21 cellular contexts compared by ENCODE assay signal in the genomic region with DNA sequence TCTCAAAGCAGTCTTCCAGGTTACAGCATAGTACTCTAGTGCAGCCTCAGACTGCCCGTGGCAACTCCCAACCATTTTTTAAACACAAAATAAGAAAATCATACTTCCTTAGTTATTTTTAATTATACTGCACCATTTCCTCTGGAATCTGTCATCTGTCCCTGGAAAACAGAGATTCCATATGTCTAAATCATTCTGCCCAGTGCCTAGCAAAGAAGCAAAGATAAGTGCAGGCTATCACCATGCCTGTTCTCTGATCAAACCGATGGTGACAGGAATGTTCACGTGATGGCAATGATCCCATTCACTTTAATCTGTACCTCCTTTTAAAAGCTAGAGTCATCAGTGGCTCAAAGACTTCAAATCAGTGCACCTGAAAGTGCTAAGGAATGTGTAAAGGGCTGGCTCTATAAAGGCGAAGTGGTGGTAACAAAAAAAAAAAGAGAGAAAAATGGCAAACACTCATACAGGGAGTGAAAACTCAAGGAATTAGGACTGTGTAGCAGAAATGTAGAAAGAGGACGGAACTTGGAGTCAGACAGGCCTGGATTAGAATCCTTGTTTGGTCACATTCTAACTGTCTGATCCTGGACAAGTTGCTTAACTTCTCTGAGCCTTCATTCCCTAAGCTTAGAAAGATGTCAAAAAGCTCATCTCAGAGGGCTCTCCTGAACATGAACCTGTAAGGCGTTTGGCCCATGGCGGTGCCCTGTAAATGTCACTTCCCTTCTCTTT. TPM values are rescaled to one million over a fixed set of nuclear protein-coding genes. Genes with fewer than 3 reads are reported as not detected.
DNase-seq lines count a peak whose midpoint lies in the region; ATAC-seq and TF ChIP-seq lines count a peak whose summit lies in the region.
"Had no signal": no experiment of that assay in that cellular context is flagged by ENCODE, and none has a peak within 500 bp of the region (broad histone marks: within the 10 kb centered on the region; RNA-seq: fewer than 3 reads in every experiment).

No MANE protein-coding gene starts in this region.

- DNase-seq in ELR (ENCODE audit: low read depth) (peak; percentile 33), kidney tubule cell (ENCODE audit: low spot score) (peak; percentile 26), smooth muscle cell (lab: John Stamatoyannopoulos, UW; ENCODE audit: unreplicated experiment) (no peak), mucosa of gallbladder (ENCODE audit: low spot score) (no peak), T1000 (lab: John Stamatoyannopoulos, UW) (no peak), SIG-M5 treated with dmso at 0.1 percent for 504 hours (lab: John Stamatoyannopoulos, UW; ENCODE audit: unreplicated experiment) (no peak)
- DNase-seq: activated CD4-positive, alpha-beta T cell treated with anti-CD3 and anti-CD28 coated beads, Interleukin-2, amount 10 ng/mL, durations not matched to agents 7 days and 5 days; CD4-positive, CD25-positive, alpha-beta regulatory T cell; DMS153; endodermal cell; H7; immature natural killer cell; NCI-H187 treated with DMSO at 0.1 percent for 48 hours; nucleus accumbens; OCI-M1; SIG-M5 had no signal

- H3F3A ChIP-seq in smooth muscle cell (ENCODE audit: low read depth), result peaks cover 21% of the 10 kb centered on the region

- H3K9me3 ChIP-seq in smooth muscle cell (replicated peaks; ENCODE audit: low read depth), result no peaks in the 10 kb centered on the region
- H3K9me3 ChIP-seq: suprapubic skin had no signal

- no peak overlapping the region for H3K9ac ChIP-seq in smooth muscle cell (ENCODE audit: low read depth)
- H3K9ac ChIP-seq: KMS-11 had no signal

- peak overlapping the region; percentile 54 for H3K4me2 ChIP-seq in smooth muscle cell
- H3K4me2 ChIP-seq: KMS-11 had no signal

- no peaks in the 10 kb centered on the region for H3K36me3 ChIP-seq in smooth muscle cell (ENCODE audit: low read depth)
- H3K36me3 ChIP-seq: suprapubic skin had no signal

- no peaks in the 10 kb centered on the region for H3K27me3 ChIP-seq in smooth muscle cell (ENCODE audit: low read depth)
- H3K27me3 ChIP-seq: suprapubic skin had no signal

- H3K79me2 ChIP-seq in smooth muscle cell (ENCODE audit: low read depth), result peaks cover 72% of the 10 kb centered on the region

- H4K20me1 ChIP-seq in smooth muscle cell (ENCODE audit: low read depth), result peaks cover 77% of the 10 kb centered on the region

- 65% methylated on average over 7 of the region's 7 CpGs for WGBS in smooth muscle cell (ENCODE audit: low lambda C conversion rate)

- peak overlapping the region; percentile 83 for H3K27ac ChIP-seq in smooth muscle cell (ENCODE audit: low read depth)
- H3K27ac ChIP-seq: KMS-11, suprapubic skin had no signal

- no peak for TF ChIP-seq CTCF in smooth muscle cell (IDR thresholded peaks at IDR 0.05; ENCODE audit: borderline replicate concordance, insufficient read depth, poor library complexity, severe bottlenecking)

- peaks cover 15% of the 10 kb centered on the region for H3K4me1 ChIP-seq in smooth muscle cell (ENCODE audit: low read depth)

- no peak overlapping the region for H2AFZ ChIP-seq in smooth muscle cell (ENCODE audit: low read depth)

- ATAC-seq in SK-N-SH treated with all-trans-retinoic acid at 6 μM for 48 hours, result peak; percentile 9
- ATAC-seq in GM21528 (IDR thresholded peaks at IDR 0.05; ENCODE audit: low FRiP score, unreplicated experiment), result no peak

- H3K4me3 ChIP-seq in smooth muscle cell, result no peak overlapping the region
- H3K4me3 ChIP-seq: suprapubic skin had no signal

TF ChIP-seq in SK-N-SH treated with all-trans-retinoic acid at 6 μM for 48 hours, 23 proteins besides CTCF, POLR2A, EP300 and RAD21:
- TF ChIP-seq SNAI2 (CRISPR knock-in tag; IDR thresholded peaks at IDR 0.05) (no peak), CSDC2 (CRISPR knock-in tag; IDR thresholded peaks at IDR 0.05) (no peak), ARNTL (CRISPR knock-in tag; IDR thresholded peaks at IDR 0.05; ENCODE audit: borderline replicate concordance, low read depth) (no peak), RARB (CRISPR knock-in tag; IDR thresholded peaks at IDR 0.05) (no peak), BACH2 (CRISPR knock-in tag; IDR thresholded peaks at IDR 0.05; ENCODE audit: borderline replicate concordance) (no peak), ISL1 (CRISPR knock-in tag; IDR thresholded peaks at IDR 0.05) (no peak), ZFP30 (CRISPR knock-in tag; IDR thresholded peaks at IDR 0.05) (no peak), ZC3H10 (CRISPR knock-in tag; IDR thresholded peaks at IDR 0.05) (no peak), ZNF70 (CRISPR knock-in tag; IDR thresholded peaks at IDR 0.05) (no peak), ZFP3 (CRISPR knock-in tag; IDR thresholded peaks at IDR 0.05) (no peak), ZNF8 (CRISPR knock-in tag; IDR thresholded peaks at IDR 0.05) (no peak), OSR1 (CRISPR knock-in tag; IDR thresholded peaks at IDR 0.05) (no peak), TCF4 (CRISPR knock-in tag; IDR thresholded peaks at IDR 0.05; ENCODE audit: borderline replicate concordance) (no peak), ZNF565 (CRISPR knock-in tag; conservative IDR thresholded peaks at IDR 0.05; ENCODE audit: low read depth) (no peak)
- TF ChIP-seq, protein P1, sequence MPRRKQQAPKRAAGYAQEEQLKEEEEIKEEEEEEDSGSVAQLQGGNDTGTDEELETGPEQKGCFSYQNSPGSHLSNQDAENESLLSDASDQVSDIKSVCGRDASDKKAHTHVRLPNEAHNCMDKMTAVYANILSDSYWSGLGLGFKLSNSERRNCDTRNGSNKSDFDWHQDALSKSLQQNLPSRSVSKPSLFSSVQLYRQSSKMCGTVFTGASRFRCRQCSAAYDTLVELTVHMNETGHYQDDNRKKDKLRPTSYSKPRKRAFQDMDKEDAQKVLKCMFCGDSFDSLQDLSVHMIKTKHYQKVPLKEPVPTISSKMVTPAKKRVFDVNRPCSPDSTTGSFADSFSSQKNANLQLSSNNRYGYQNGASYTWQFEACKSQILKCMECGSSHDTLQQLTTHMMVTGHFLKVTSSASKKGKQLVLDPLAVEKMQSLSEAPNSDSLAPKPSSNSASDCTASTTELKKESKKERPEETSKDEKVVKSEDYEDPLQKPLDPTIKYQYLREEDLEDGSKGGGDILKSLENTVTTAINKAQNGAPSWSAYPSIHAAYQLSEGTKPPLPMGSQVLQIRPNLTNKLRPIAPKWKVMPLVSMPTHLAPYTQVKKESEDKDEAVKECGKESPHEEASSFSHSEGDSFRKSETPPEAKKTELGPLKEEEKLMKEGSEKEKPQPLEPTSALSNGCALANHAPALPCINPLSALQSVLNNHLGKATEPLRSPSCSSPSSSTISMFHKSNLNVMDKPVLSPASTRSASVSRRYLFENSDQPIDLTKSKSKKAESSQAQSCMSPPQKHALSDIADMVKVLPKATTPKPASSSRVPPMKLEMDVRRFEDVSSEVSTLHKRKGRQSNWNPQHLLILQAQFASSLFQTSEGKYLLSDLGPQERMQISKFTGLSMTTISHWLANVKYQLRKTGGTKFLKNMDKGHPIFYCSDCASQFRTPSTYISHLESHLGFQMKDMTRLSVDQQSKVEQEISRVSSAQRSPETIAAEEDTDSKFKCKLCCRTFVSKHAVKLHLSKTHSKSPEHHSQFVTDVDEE (CRISPR knock-in tag; IDR thresholded peaks at IDR 0.05), result no peak
- TF ChIP-seq, protein P2, sequence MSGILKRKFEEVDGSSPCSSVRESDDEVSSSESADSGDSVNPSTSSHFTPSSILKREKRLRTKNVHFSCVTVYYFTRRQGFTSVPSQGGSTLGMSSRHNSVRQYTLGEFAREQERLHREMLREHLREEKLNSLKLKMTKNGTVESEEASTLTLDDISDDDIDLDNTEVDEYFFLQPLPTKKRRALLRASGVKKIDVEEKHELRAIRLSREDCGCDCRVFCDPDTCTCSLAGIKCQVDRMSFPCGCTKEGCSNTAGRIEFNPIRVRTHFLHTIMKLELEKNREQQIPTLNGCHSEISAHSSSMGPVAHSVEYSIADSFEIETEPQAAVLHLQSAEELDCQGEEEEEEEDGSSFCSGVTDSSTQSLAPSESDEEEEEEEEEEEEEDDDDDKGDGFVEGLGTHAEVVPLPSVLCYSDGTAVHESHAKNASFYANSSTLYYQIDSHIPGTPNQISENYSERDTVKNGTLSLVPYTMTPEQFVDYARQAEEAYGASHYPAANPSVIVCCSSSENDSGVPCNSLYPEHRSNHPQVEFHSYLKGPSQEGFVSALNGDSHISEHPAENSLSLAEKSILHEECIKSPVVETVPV (CRISPR knock-in tag; IDR thresholded peaks at IDR 0.05), result no peak

RNA-seq across cellular contexts. Expression of a gene that starts 9.9 kb away (rescaled TPM):
- total RNA-seq in smooth muscle cell (440 and 450 TPM in 2 replicates), mucosa of gallbladder (369 TPM)
- polyA plus RNA-seq in smooth muscle cell, result 1,412 and 1,766 TPM in 2 replicates
- total RNA-seq: activated CD4-positive, alpha-beta T cell treated with anti-CD3 and anti-CD28 coated beads, Interleukin-2, amount 10 ng/mL, durations not matched to agents 7 days and 5 days; CD4-positive, CD25-positive, alpha-beta regulatory T cell; T-helper 1 cell treated with Interleukin-12 subunit alpha and Interleukin-12 subunit beta and Interleukin-4 antibody, amounts not matched to agents 30 ng/mL and 1 ng/mL, for 36 hours had no signal
- polyA plus RNA-seq: CD4-positive, CD25-positive, alpha-beta regulatory T cell; immature natural killer cell had no signal

Comparison
In these comparisons a context has a peak if more than half of its experiments do, and no peak if none do; other contexts are left out.
1. DNase-seq: peak in ELR (single experiment) and kidney tubule cell (single experiment); none in smooth muscle cell (single experiment), mucosa of gallbladder (single experiment), T1000 (single experiment) and SIG-M5 treated with dmso at 0.1 percent for 504 hours (single experiment).